Comparison of ENCODE assay signal across 8 cellular contexts in genomic region chr3:13091898-13092620, GRCh38. TPM values are rescaled to one million over a fixed set of nuclear protein-coding genes. Genes with fewer than 3 reads are reported as not detected.
DNase-seq lines count a peak whose midpoint lies in the region; ATAC-seq and TF ChIP-seq lines count a peak whose summit lies in the region.

No MANE protein-coding gene starts in this region.

- H3K4me3 Mint-ChIP-seq in activated CD4-positive, alpha-beta T cell treated with anti-CD3 and anti-CD28 coated beads, Interleukin-2, amount 10 ng/mL, durations not matched to agents 7 days and 5 days: no peak overlapping the region

- H3K4me3 ChIP-seq in HFF-Myc (replicated peaks; ENCODE audit: low read depth, low read length) (no peak overlapping the region), colonic mucosa (no peak overlapping the region), right lobe of liver (no peak overlapping the region)

- H3K4me1 ChIP-seq in colonic mucosa: no peaks in the 10 kb centered on the region
- peaks cover 0 to 12% (median 0%) of the 10 kb centered on the region in 4 donors for H3K4me1 ChIP-seq in right lobe of liver

- H3K9me3 ChIP-seq in colonic mucosa (no peaks in the 10 kb centered on the region), right lobe of liver (no peaks in the 10 kb centered on the region)

- intact Hi-C loops in colonic mucosa (cut with DNase I) (loop anchor here (2.0 to 5.0 kb wide), 2 partner anchors 361 to 560 kb away; no protein-coding TSS in a partner anchor), right lobe of liver (cut with DNase I) (loop anchor here (5.0 to 10.0 kb wide), 3 partner anchors 365 to 563 kb away; no protein-coding TSS in a partner anchor)

- no peaks in the 10 kb centered on the region for H3K9me3 Mint-ChIP-seq in activated CD4-positive, alpha-beta T cell treated with anti-CD3 and anti-CD28 coated beads, Interleukin-2, amount 10 ng/mL, durations not matched to agents 7 days and 5 days

- CTCF ChIA-PET in activated CD4-positive, alpha-beta T cell treated with anti-CD3 and anti-CD28 coated beads, Interleukin-2, amount 10 ng/mL, durations not matched to agents 7 days and 5 days (lab: Charles Lee): interaction anchor here (0.6 to 3.7 kb wide), 25 partner anchors 8 to 388 kb away, joined by 3 to 18 read pairs (median 4); partner anchors contain the start of genes HDAC11 and IQSEC1

- no peaks in the 10 kb centered on the region for H3K27me3 ChIP-seq in colonic mucosa
- H3K27me3 ChIP-seq in right lobe of liver: no peaks in the 10 kb centered on the region

- DNase-seq in ELR (ENCODE audit: low read depth) (peak; percentile 66), HFF-Myc (ENCODE audit: extremely low read depth, low read depth) (peak; percentile 32), NCI-H2227 treated with DMSO at 0.1 percent for 48 hours (lab: John Stamatoyannopoulos, UW) (peak; percentile 47), colonic mucosa (peak; percentile 84), right lobe of liver (peak; percentile 88 to 93 (median 93))
- DNase-seq in activated CD4-positive, alpha-beta T cell treated with anti-CD3 and anti-CD28 coated beads, Interleukin-2, amount 10 ng/mL, durations not matched to agents 7 days and 5 days: peak; percentile 81
- peak; percentile 55 to 75 (median 60) for DNase-seq in stimulated activated CD4-positive, alpha-beta T cell treated with anti-CD3 and anti-CD28 coated beads, TNF-alpha, amount 100 ng/mL, for 1 hour (ENCODE audit: low read depth in 3 of 3, low spot score in 1 of 3)

- POLR2A ChIA-PET in activated CD4-positive, alpha-beta T cell treated with anti-CD3 and anti-CD28 coated beads, Interleukin-2, amount 10 ng/mL, durations not matched to agents 7 days and 5 days (lab: Charles Lee): interaction anchor here (0.6 kb wide), 1 partner anchor 380 kb away, joined by 3 read pairs; no protein-coding TSS in a partner anchor

- H3K27me3 Mint-ChIP-seq in activated CD4-positive, alpha-beta T cell treated with anti-CD3 and anti-CD28 coated beads, Interleukin-2, amount 10 ng/mL, durations not matched to agents 7 days and 5 days: peaks cover 7% of the 10 kb centered on the region

- WGBS in right lobe of liver (ENCODE audit: insufficient coverage, low coverage, low lambda C conversion rate, missing lambda C conversion rate): 21% methylated on average over 8 of the region's 20 CpGs

- no peak overlapping the region for H3K27ac ChIP-seq in colonic mucosa
- H3K27ac ChIP-seq in right lobe of liver: no peak overlapping the region

- H3K36me3 ChIP-seq in colonic mucosa: no peaks in the 10 kb centered on the region
- no peaks in the 10 kb centered on the region for H3K36me3 ChIP-seq in right lobe of liver

- ATAC-seq in right lobe of liver (peak; percentile 92 to 96 (median 96)), HG02588 (IDR thresholded peaks at IDR 0.05; ENCODE audit: unreplicated experiment) (no peak)

- TF ChIP-seq CTCF in HFF-Myc (IDR thresholded peaks at IDR 0.05; ENCODE audit: low read depth, low read length, missing control alignments): peak; percentile 95
- peak; percentile 95 for TF ChIP-seq CTCF in colonic mucosa (IDR thresholded peaks at IDR 0.05)
- peak; percentile 92 to 97 (median 94) for TF ChIP-seq CTCF in right lobe of liver (IDR thresholded peaks at IDR 0.05)

- H3K27ac Mint-ChIP-seq in activated CD4-positive, alpha-beta T cell treated with anti-CD3 and anti-CD28 coated beads, Interleukin-2, amount 10 ng/mL, durations not matched to agents 7 days and 5 days: no peak overlapping the region

- TF ChIP-seq POLR2A in right lobe of liver (IDR thresholded peaks at IDR 0.05): no peak

- peaks cover 10% of the 10 kb centered on the region for H3K4me1 Mint-ChIP-seq in activated CD4-positive, alpha-beta T cell treated with anti-CD3 and anti-CD28 coated beads, Interleukin-2, amount 10 ng/mL, durations not matched to agents 7 days and 5 days

- no peaks in the 10 kb centered on the region for H3K36me3 Mint-ChIP-seq in activated CD4-positive, alpha-beta T cell treated with anti-CD3 and anti-CD28 coated beads, Interleukin-2, amount 10 ng/mL, durations not matched to agents 7 days and 5 days (ENCODE audit: low read depth)

- H3K9ac ChIP-seq in colonic mucosa (ENCODE audit: low read depth in 2 of 2, low read length in 2 of 2): no peak overlapping the region

RNA-seq across cellular contexts. Expression of gene IQSEC1, which starts 18.8 kb away (rescaled TPM):
- total RNA-seq in activated CD4-positive, alpha-beta T cell treated with anti-CD3 and anti-CD28 coated beads, Interleukin-2, amount 10 ng/mL, durations not matched to agents 7 days and 5 days: 10 to 100 TPM; 58.2 to 70.4 TPM
- total RNA-seq in colonic mucosa: 10 to 100 TPM; 14.8 to 19.2 TPM
- 10 to 100 TPM; 32.1 to 61.3 (median 48.9) TPM for total RNA-seq in right lobe of liver

Comparison
In these comparisons a context has a peak if more than half of its experiments do, and no peak if none do; other contexts are left out.
1. DNase-seq: peak in every context shown above with its lines; median percentile 93 in right lobe of liver; 84 in colonic mucosa; 81 in activated CD4-positive, alpha-beta T cell treated with anti-CD3 and anti-CD28 coated beads, Interleukin-2, amount 10 ng/mL, durations not matched to agents 7 days and 5 days; 66 in ELR; 60 in stimulated activated CD4-positive, alpha-beta T cell treated with anti-CD3 and anti-CD28 coated beads, TNF-alpha, amount 100 ng/mL, for 1 hour; 47 in NCI-H2227 treated with DMSO at 0.1 percent for 48 hours; 32 in HFF-Myc.